ENCODE assay signal across 8 cellular contexts in genomic region chr18:44742741-44743311, GRCh38.
A peak's percentile ranks its signal among the peaks of the same experiment; 100 is the strongest.
DNase-seq lines count a peak whose midpoint lies in the region; ATAC-seq, FAIRE-seq and TF ChIP-seq lines count a peak whose summit lies in the region.

No MANE protein-coding gene starts in this region.

- H4K5ac ChIP-seq in H1 (ENCODE audit: insufficient read length, low read depth, low read length), result no peak overlapping the region

- H3K4me1 ChIP-seq in H1 (replicated peaks in 1 of 4; ENCODE audit: control insufficient read depth in 3 of 4, insufficient read depth in 4 of 4, low read length in 3 of 4) (peaks cover 8 to 20% (median 14%) of the 10 kb centered on the region in 4 experiments), neural progenitor cell (peaks cover 33% of the 10 kb centered on the region)

- H4K20me1 ChIP-seq in H1 (replicated peaks in 1 of 2; ENCODE audit: control insufficient read depth in 1 of 2, insufficient read depth in 2 of 2, low read length in 2 of 2) (no peaks in the 10 kb centered on the region), neural progenitor cell (ENCODE audit: low read depth) (peaks cover 27% of the 10 kb centered on the region)

- H3K36me3 Mint-ChIP-seq in neural progenitor cell, result peaks cover 19% of the 10 kb centered on the region
- H3K36me3 Mint-ChIP-seq in naive thymus-derived CD8-positive, alpha-beta T cell, result no peaks in the 10 kb centered on the region
- no peaks in the 10 kb centered on the region for H3K36me3 Mint-ChIP-seq in T-cell

- H3K79me2 ChIP-seq in H1 (ENCODE audit: control insufficient read depth in 1 of 2, insufficient read depth in 2 of 2, low read length in 2 of 2), result no peaks in the 10 kb centered on the region
- H3K79me2 ChIP-seq in neural progenitor cell (ENCODE audit: low read depth), result peaks cover 29% of the 10 kb centered on the region

- no peak overlapping the region for H4K8ac ChIP-seq in H1 (ENCODE audit: extremely low read depth, insufficient read depth, low read length)

- TF ChIP-seq POLR2A in H1 (IDR thresholded peaks at IDR 0.05; ENCODE audit: control extremely low read depth in 1 of 2, low read depth in 2 of 2, low read length in 2 of 2), result no peak

- TF ChIP-seq CTCF in H1 (IDR thresholded peaks at IDR 0.05; ENCODE audit: control extremely low read depth in 1 of 3, insufficient read depth in 1 of 3, low read depth in 1 of 3, low read length in 3 of 3) (no peak), neural progenitor cell (IDR thresholded peaks at IDR 0.05) (no peak)

- H3K4me3 Mint-ChIP-seq in neural progenitor cell, result peak overlapping the region; percentile 43
- no peak overlapping the region for H3K4me3 Mint-ChIP-seq in naive thymus-derived CD8-positive, alpha-beta T cell
- no peak overlapping the region for H3K4me3 Mint-ChIP-seq in T-cell

- H3K9me3 ChIP-seq in H1 (ENCODE audit: insufficient read depth in 2 of 2, low read depth in 1 of 2, low read length in 1 of 2) (no peaks in the 10 kb centered on the region), neural progenitor cell (ENCODE audit: low read depth) (no peaks in the 10 kb centered on the region)

- H3K9me3 Mint-ChIP-seq in neural progenitor cell (no peaks in the 10 kb centered on the region), T-cell (no peaks in the 10 kb centered on the region)
- no peaks in the 10 kb centered on the region for H3K9me3 Mint-ChIP-seq in naive thymus-derived CD8-positive, alpha-beta T cell

- no peak overlapping the region for H3K4ac ChIP-seq in H1 (replicated peaks; ENCODE audit: insufficient read length, low read depth, low read length)

- 0 out of 2 replicates have a peak overlapping the region, but pooled peaks have one; percentile 5 for H2BK5ac ChIP-seq in H1 (ENCODE audit: low read depth, low read length)

- H3K36me3 ChIP-seq in H1 (ENCODE audit: control insufficient read depth in 2 of 4, insufficient read depth in 4 of 4, low read length in 3 of 4) (no peaks in the 10 kb centered on the region; a peak in 1 of 8 replicates), neural progenitor cell (no peaks in the 10 kb centered on the region)

- H3K27me3 Mint-ChIP-seq in neural progenitor cell (ENCODE audit: insufficient read depth, low read depth), result peaks cover 5% of the 10 kb centered on the region
- H3K27me3 Mint-ChIP-seq in naive thymus-derived CD8-positive, alpha-beta T cell, result peaks cover 0 to 7% (median 0%) of the 10 kb centered on the region in 5 donors
- peaks cover 0 to 2% of the 10 kb centered on the region in 2 donors for H3K27me3 Mint-ChIP-seq in T-cell

- 0 out of 2 replicates have a peak overlapping the region, but pooled peaks have one; percentile 75 for H2AK5ac ChIP-seq in H1 (ENCODE audit: low read depth, low read length)

- FAIRE-seq in H1 (lab: Jason Lieb, UNC), result no peak

- WGBS in H1 (ENCODE audit: extremely low coverage in 1 of 2, insufficient coverage in 1 of 2, insufficient read length in 1 of 2, insufficient replicate concordance in 2 of 2, low coverage in 1 of 2, low lambda C conversion rate in 2 of 2, missing lambda C conversion rate in 1 of 2), 2 experiments, result 87% methylated on average over 1 of the region's 3 CpGs; no CpG with 5 or more reads in 1 of the 2 experiments

- H3K23me2 ChIP-seq in H1 (ENCODE audit: low read depth, low read length), result peaks cover 3% of the 10 kb centered on the region; the same call in 1 of the 2 replicates

- H3K4me1 Mint-ChIP-seq in neural progenitor cell, result peaks cover 60% of the 10 kb centered on the region
- H3K4me1 Mint-ChIP-seq in naive thymus-derived CD8-positive, alpha-beta T cell, result peaks cover 0 to 10% (median under 1%) of the 10 kb centered on the region in 4 donors
- no peaks in the 10 kb centered on the region for H3K4me1 Mint-ChIP-seq in T-cell

- no peak for TF ChIP-seq RAD21 in H1 (IDR thresholded peaks at IDR 0.05 in 1 of 2, conservative IDR thresholded peaks at IDR 0.05 in 1 of 2; ENCODE audit: low read depth in 2 of 2, low read length in 2 of 2)

- H3K27ac Mint-ChIP-seq in neural progenitor cell, result peak overlapping the region; percentile 90
- H3K27ac Mint-ChIP-seq in naive thymus-derived CD8-positive, alpha-beta T cell, result no peak overlapping the region
- no peak overlapping the region for H3K27ac Mint-ChIP-seq in T-cell

- H3K9ac ChIP-seq in H1 (replicated peaks in 1 of 4; ENCODE audit: extremely low read depth in 1 of 4, low read depth in 3 of 4, low read length in 3 of 4) (no peak overlapping the region), neural progenitor cell (no peak overlapping the region)

- H3K4me2 ChIP-seq in H1 (ENCODE audit: insufficient read depth in 1 of 2, low read depth in 2 of 2, low read length in 2 of 2) (peak overlapping the region; percentile 58 to 68), neural progenitor cell (peak overlapping the region; percentile 80)

- peak overlapping the region; percentile 1 for H4K91ac ChIP-seq in H1 (replicated peaks; ENCODE audit: insufficient read length, low read length)

- no peak overlapping the region for H3K14ac ChIP-seq in H1 (ENCODE audit: insufficient read length)

- H3K18ac ChIP-seq in H1 (ENCODE audit: extremely low read depth, low read length), result 0 out of 2 replicates have a peak overlapping the region, but pooled peaks have one; percentile 28

- no peak for TF ChIP-seq EP300 in H1 (IDR thresholded peaks at IDR 0.05; ENCODE audit: borderline replicate concordance in 1 of 2, low read depth in 2 of 2, low read length in 2 of 2)

- no peak for ATAC-seq in naive thymus-derived CD8-positive, alpha-beta T cell
- no peak for ATAC-seq in T-cell (replicated peaks in 1 of 4)
- no peak for ATAC-seq in HG02973 (IDR thresholded peaks at IDR 0.05; ENCODE audit: unreplicated experiment)

- H2AFZ ChIP-seq in H1 (ENCODE audit: low read length) (no peak overlapping the region), neural progenitor cell (replicated peaks) (no peak overlapping the region)

- H3K27ac ChIP-seq in H1 (ENCODE audit: low read depth, low read length) (no peak overlapping the region), neural progenitor cell (peak overlapping the region; percentile 97)

- no peak overlapping the region for H3K56ac ChIP-seq in H1 (replicated peaks; ENCODE audit: insufficient read length, low read depth, low read length)

- H3K27me3 ChIP-seq in H1 (replicated peaks in 1 of 4; ENCODE audit: control insufficient read depth in 3 of 4, extremely low read depth in 1 of 4, insufficient read depth in 3 of 4, low read length in 3 of 4) (no peaks in the 10 kb centered on the region; a peak in 2 of 7 replicates), neural progenitor cell (no peaks in the 10 kb centered on the region)

- H3F3A ChIP-seq in neural progenitor cell (ENCODE audit: low read depth), result peaks cover 35% of the 10 kb centered on the region

- no peak overlapping the region for H2BK20ac ChIP-seq in H1 (ENCODE audit: low read length)

- peak in 11 of 14 donors; percentile 12 to 98 (median 39) for DNase-seq in C1 segment of cervical spinal cord (lab: John Stamatoyannopoulos, UW)
- peak; percentile 95 for DNase-seq in NCI-H2171 (lab: John Stamatoyannopoulos, UW)
- no peak for DNase-seq in H1 (ENCODE audit: low read depth in 1 of 2, low spot score in 2 of 2)
- DNase-seq in neural progenitor cell (ENCODE audit: low spot score), result peak; percentile 31
- no peak for DNase-seq in naive thymus-derived CD8-positive, alpha-beta T cell
- no peak for DNase-seq in HuH-7 (ENCODE audit: low spot score)
- DNase-seq in T-cell, result no peak

- H2BK15ac ChIP-seq in H1 (ENCODE audit: low read length), result no peak overlapping the region

- H3K23ac ChIP-seq in H1 (ENCODE audit: insufficient read length), result no peak overlapping the region

- no peak overlapping the region for H2BK120ac ChIP-seq in H1 (replicated peaks; ENCODE audit: low read depth, low read length)

- no peaks in the 10 kb centered on the region for H3K79me1 ChIP-seq in H1 (ENCODE audit: low read depth, low read length)

- POLR2A ChIA-PET in H1 (lab: Charles Lee; ENCODE audit: partially characterized antibody) (interaction anchor here (0.7 kb wide), 1 partner anchor 48 kb away, joined by 4 read pairs; no protein-coding TSS in a partner anchor), T-cell (lab: Charles Lee) (no interaction called here)
- POLR2A ChIA-PET in naive thymus-derived CD8-positive, alpha-beta T cell (lab: Charles Lee), result no interaction called here

- no peak overlapping the region for H2BK12ac ChIP-seq in H1 (ENCODE audit: low read depth, low read length)

- H3K4me3 ChIP-seq in H1 (ENCODE audit: extremely low read depth in 1 of 4, insufficient read depth in 2 of 4, low read depth in 3 of 4, low read length in 4 of 4) (no peak overlapping the region), neural progenitor cell (no peak overlapping the region)

- CTCF ChIA-PET in H1 (lab: Charles Lee; ENCODE audit: partially characterized antibody) (interaction anchor here (1.1 kb wide), 1 partner anchor 19 kb away, joined by 3 read pairs; no protein-coding TSS in a partner anchor), T-cell (lab: Charles Lee) (no interaction called here)

TF ChIP-seq in H1, 55 proteins besides CTCF, POLR2A, EP300 and RAD21:
- TF ChIP-seq RFX5 (IDR thresholded peaks at IDR 0.05; ENCODE audit: borderline replicate concordance, low read depth, low read length), result no peak
- TF ChIP-seq, protein P1, sequence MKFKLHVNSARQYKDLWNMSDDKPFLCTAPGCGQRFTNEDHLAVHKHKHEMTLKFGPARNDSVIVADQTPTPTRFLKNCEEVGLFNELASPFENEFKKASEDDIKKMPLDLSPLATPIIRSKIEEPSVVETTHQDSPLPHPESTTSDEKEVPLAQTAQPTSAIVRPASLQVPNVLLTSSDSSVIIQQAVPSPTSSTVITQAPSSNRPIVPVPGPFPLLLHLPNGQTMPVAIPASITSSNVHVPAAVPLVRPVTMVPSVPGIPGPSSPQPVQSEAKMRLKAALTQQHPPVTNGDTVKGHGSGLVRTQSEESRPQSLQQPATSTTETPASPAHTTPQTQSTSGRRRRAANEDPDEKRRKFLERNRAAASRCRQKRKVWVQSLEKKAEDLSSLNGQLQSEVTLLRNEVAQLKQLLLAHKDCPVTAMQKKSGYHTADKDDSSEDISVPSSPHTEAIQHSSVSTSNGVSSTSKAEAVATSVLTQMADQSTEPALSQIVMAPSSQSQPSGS (IDR thresholded peaks at IDR 0.05; ENCODE audit: low read length), result no peak
- no peak for TF ChIP-seq CHD1 (IDR thresholded peaks at IDR 0.05; ENCODE audit: low read depth, low read length)
- TF ChIP-seq, protein P2, sequence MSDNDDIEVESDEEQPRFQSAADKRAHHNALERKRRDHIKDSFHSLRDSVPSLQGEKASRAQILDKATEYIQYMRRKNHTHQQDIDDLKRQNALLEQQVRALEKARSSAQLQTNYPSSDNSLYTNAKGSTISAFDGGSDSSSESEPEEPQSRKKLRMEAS (IDR thresholded peaks at IDR 0.05), result no peak
- no peak for TF ChIP-seq TBP (IDR thresholded peaks at IDR 0.05; ENCODE audit: low read depth, low read length)
- no peak for TF ChIP-seq HDAC6 (IDR thresholded peaks at IDR 0.05; ENCODE audit: low read depth, low read length)
- TF ChIP-seq JUN (IDR thresholded peaks at IDR 0.05; ENCODE audit: low read depth, low read length), result no peak
- no peak for TF ChIP-seq TAF1 (IDR thresholded peaks at IDR 0.05; ENCODE audit: low read depth, low read length)
- TF ChIP-seq ASH2L (IDR thresholded peaks at IDR 0.05; ENCODE audit: low read length), result no peak
TF ChIP-seq in H1: peak in this region for 0.

Comparison
In these comparisons a context has a peak if more than half of its experiments do, and no peak if none do; other contexts are left out.
1. DNase-seq: peak in C1 segment of cervical spinal cord (11 of 14), NCI-H2171 (single experiment) and neural progenitor cell (single experiment); none in H1 (0 of 2), naive thymus-derived CD8-positive, alpha-beta T cell (0 of 10), HuH-7 (single experiment) and T-cell (0 of 34).